8 cellular contexts compared by ENCODE assay signal in the genomic region with DNA sequence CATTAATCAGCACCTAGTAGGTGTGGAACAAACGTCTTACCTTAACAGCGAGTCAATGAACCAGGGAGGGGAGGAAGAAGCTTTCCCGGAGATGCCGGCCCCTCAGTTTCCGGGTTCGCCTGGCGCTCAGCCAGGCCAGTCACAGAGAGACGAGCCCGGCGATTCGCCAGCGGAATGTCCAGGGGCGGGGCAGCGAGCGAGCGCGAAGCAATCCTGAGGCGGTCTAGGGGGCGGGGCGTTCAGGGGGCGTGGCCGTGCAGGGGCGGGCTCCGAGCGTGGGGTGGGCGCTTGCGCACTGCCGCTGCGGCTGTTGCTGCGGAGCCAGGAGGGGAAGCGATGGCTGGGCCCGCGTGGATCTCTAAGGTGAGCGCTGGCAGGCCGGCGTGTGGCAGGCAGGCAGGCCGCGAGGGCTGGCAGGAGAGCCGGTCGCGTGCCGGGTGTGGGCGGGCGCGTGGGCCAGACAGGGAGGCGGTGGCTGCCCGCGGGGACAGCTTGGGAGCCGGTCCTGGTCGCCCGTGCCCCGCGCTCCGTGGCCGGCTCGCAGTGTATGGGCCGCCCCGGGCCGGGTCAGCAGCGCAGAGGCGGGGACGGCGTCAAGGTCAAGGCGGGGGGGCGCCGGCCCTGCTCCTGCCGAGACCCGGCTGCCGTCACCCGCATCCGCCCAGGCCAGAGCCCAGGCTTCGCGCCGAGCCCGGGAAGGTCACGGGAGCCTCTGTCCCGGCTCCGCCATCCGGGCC. TPM values are rescaled to one million over a fixed set of nuclear protein-coding genes. Genes with fewer than 3 reads are reported as not detected.
DNase-seq lines count a peak whose midpoint lies in the region; ATAC-seq lines count a peak whose summit lies in the region.

Gene IDH3A, plus strand, starts transcription at position 295 of the 737 bp plus-strand sequence. Its CDS starts 42 bp downstream, at position 337.

- POLR2A ChIA-PET in activated CD8-positive, alpha-beta memory T cell treated with anti-CD3 and anti-CD28 coated beads for 36 hours (lab: Charles Lee), result interaction anchor here (0.6 to 1.1 kb wide), 7 partner anchors 18 to 150 kb away, joined by 3 to 6 read pairs (median 5); partner anchors contain the start of genes CIB2, DNAJA4 and SKIC8

- peak; percentile 75 for ATAC-seq in GM21360 (IDR thresholded peaks at IDR 0.05; ENCODE audit: unreplicated experiment)

- DNase-seq in COLO829 (ENCODE audit: low spot score), result peak; percentile 84
- peak; percentile 90 for DNase-seq in HT1080 (ENCODE audit: low read depth)
- peak; percentile 94 to 96 for DNase-seq in NOMO-1 (lab: John Stamatoyannopoulos, UW; ENCODE audit: unreplicated experiment in 2 of 2)
- DNase-seq in effector CD8-positive, alpha-beta T cell (lab: John Stamatoyannopoulos, UW), result peak; percentile 99
- peak; percentile 98 for DNase-seq in medulla oblongata (ENCODE audit: extremely low spot score)
- DNase-seq in stimulated activated CD4-positive, alpha-beta T cell treated with anti-CD3 and anti-CD28 coated beads, TNF-alpha, amount 100 ng/mL, for 48 hours (ENCODE audit: low read depth in 3 of 3), result peak; percentile 97 to 100 (median 100)

- CTCF ChIA-PET in activated CD8-positive, alpha-beta memory T cell treated with anti-CD3 and anti-CD28 coated beads for 36 hours (lab: Charles Lee), result interaction anchor here (1.1 to 2.4 kb wide), 3 partner anchors 18 to 91 kb away, joined by 3 to 8 read pairs (median 5); partner anchors contain the start of gene CIB2

RNA-seq across cellular contexts. Expression of gene IDH3A, which starts in this region (rescaled TPM):
- total RNA-seq in HT1080 (2014; rRNA removed; shearing (Covaris generic)), result 48.9 and 74.8 TPM in 2 replicates
- polyA plus RNA-seq in HT1080 (2015; cell fraction: cytosol; rRNA removed), result 55.5 and 66.0 TPM in 2 replicates
- 56.1 and 63.3 TPM in 2 replicates for polyA plus RNA-seq in HT1080 (2015; cell fraction: nucleus; rRNA removed)
- 100 to 1,000 TPM; 143 to 144 TPM for total RNA-seq in activated CD8-positive, alpha-beta memory T cell treated with anti-CD3 and anti-CD28 coated beads for 36 hours

Comparison
In these comparisons a context has a peak if more than half of its experiments do, and no peak if none do; other contexts are left out.
1. Peak in every context shown above with its lines: DNase-seq and ATAC-seq.